8 cellular contexts compared by ENCODE assay signal in genomic region chr19:6632002-6632621, GRCh38. TPM values are rescaled to one million over a fixed set of nuclear protein-coding genes. Genes with fewer than 3 reads are reported as not detected.
DNase-seq lines count a peak whose midpoint lies in the region; ATAC-seq and TF ChIP-seq lines count a peak whose summit lies in the region.

No MANE protein-coding gene starts in this region.

- H3K36me3 ChIP-seq in MM.1S (replicated peaks; ENCODE audit: insufficient read depth, low read length) (no peaks in the 10 kb centered on the region), SK-N-MC (ENCODE audit: insufficient read depth, low read length) (no peaks in the 10 kb centered on the region), vagina (no peaks in the 10 kb centered on the region)

- H3K4me3 ChIP-seq in MM.1S (ENCODE audit: low read length) (no peak overlapping the region), SK-N-MC (no peak overlapping the region), vagina (no peak overlapping the region)

- H3K27ac Mint-ChIP-seq in activated naive CD4-positive, alpha-beta T cell treated with anti-CD3 and anti-CD28 coated beads for 36 hours: no peak overlapping the region
- H3K27ac Mint-ChIP-seq in glutamatergic neuron (ENCODE audit: unreplicated experiment) (no peak overlapping the region), progenitor cell of endocrine pancreas (no peak overlapping the region)

- H3K27me3 Mint-ChIP-seq in activated naive CD4-positive, alpha-beta T cell treated with anti-CD3 and anti-CD28 coated beads for 36 hours (ENCODE audit: low read depth): peaks cover 4% of the 10 kb centered on the region
- H3K27me3 Mint-ChIP-seq in glutamatergic neuron (ENCODE audit: unreplicated experiment) (peaks cover 2% of the 10 kb centered on the region), progenitor cell of endocrine pancreas (peaks cover 6% of the 10 kb centered on the region)

- no peaks in the 10 kb centered on the region for H3K79me2 ChIP-seq in MM.1S (ENCODE audit: low read length)

- H3K9me3 ChIP-seq in MM.1S (replicated peaks; ENCODE audit: insufficient read depth, low read length): no peaks in the 10 kb centered on the region; the same call in 1 of the 2 replicates
- H3K9me3 ChIP-seq in SK-N-MC (ENCODE audit: low read depth, low read length): peaks cover 3% of the 10 kb centered on the region; the same call in 1 of the 2 replicates
- no peaks in the 10 kb centered on the region for H3K9me3 ChIP-seq in vagina

- no peak overlapping the region for H2AFZ ChIP-seq in MM.1S (ENCODE audit: low read length)

- H3F3A ChIP-seq in MM.1S (ENCODE audit: insufficient read depth, low read length): 0 out of 2 replicates have a peak, but pooled peaks cover 5% of the 10 kb centered on the region

- ATAC-seq in HG02885 (IDR thresholded peaks at IDR 0.05; ENCODE audit: poor library complexity, unreplicated experiment): no peak

- H3K9me3 Mint-ChIP-seq in activated naive CD4-positive, alpha-beta T cell treated with anti-CD3 and anti-CD28 coated beads for 36 hours: peaks cover 2% of the 10 kb centered on the region
- H3K9me3 Mint-ChIP-seq in glutamatergic neuron (ENCODE audit: unreplicated experiment) (peaks cover 6% of the 10 kb centered on the region), progenitor cell of endocrine pancreas (ENCODE audit: low read depth) (peaks cover 10% of the 10 kb centered on the region)

- TF ChIP-seq CTCF in MM.1S (IDR thresholded peaks at IDR 0.05; ENCODE audit: low read length) (peak; percentile 87), glutamatergic neuron (IDR thresholded peaks at IDR 0.05; ENCODE audit: partially characterized antibody, unreplicated experiment) (peak; percentile 82), progenitor cell of endocrine pancreas (IDR thresholded peaks at IDR 0.05; ENCODE audit: unreplicated experiment) (peak; percentile 86), vagina (IDR thresholded peaks at IDR 0.05) (peak; percentile 75 to 85 (median 79))

- H4K20me1 ChIP-seq in MM.1S (ENCODE audit: insufficient read depth, low read length): no peaks in the 10 kb centered on the region

- no peak for TF ChIP-seq POLR2A in vagina (IDR thresholded peaks at IDR 0.05)

- peak overlapping the region; percentile 0; the same call in 1 of the 2 replicates for H3K27ac ChIP-seq in MM.1S (ENCODE audit: low read length)
- H3K27ac ChIP-seq in SK-N-MC: no peak overlapping the region
- H3K27ac ChIP-seq in vagina: no peak overlapping the region

- H3K27me3 ChIP-seq in MM.1S (replicated peaks; ENCODE audit: insufficient read depth, low read length): peaks cover 26% of the 10 kb centered on the region
- no peaks in the 10 kb centered on the region for H3K27me3 ChIP-seq in vagina

- no peaks in the 10 kb centered on the region for H3K9me2 ChIP-seq in MM.1S (replicated peaks; ENCODE audit: insufficient read depth, low read length)

- H3K4me1 Mint-ChIP-seq in activated naive CD4-positive, alpha-beta T cell treated with anti-CD3 and anti-CD28 coated beads for 36 hours (ENCODE audit: low read depth): peaks cover 24% of the 10 kb centered on the region
- H3K4me1 Mint-ChIP-seq in glutamatergic neuron (ENCODE audit: low read depth, unreplicated experiment) (no peaks in the 10 kb centered on the region), progenitor cell of endocrine pancreas (ENCODE audit: low read depth) (no peaks in the 10 kb centered on the region)

- no peaks in the 10 kb centered on the region for H3K36me3 Mint-ChIP-seq in activated naive CD4-positive, alpha-beta T cell treated with anti-CD3 and anti-CD28 coated beads for 36 hours (ENCODE audit: low read depth)
- H3K36me3 Mint-ChIP-seq in glutamatergic neuron (ENCODE audit: unreplicated experiment) (peaks cover 10% of the 10 kb centered on the region), progenitor cell of endocrine pancreas (ENCODE audit: insufficient read depth) (no peaks in the 10 kb centered on the region)

- no peak overlapping the region for H3K4me3 Mint-ChIP-seq in activated naive CD4-positive, alpha-beta T cell treated with anti-CD3 and anti-CD28 coated beads for 36 hours
- H3K4me3 Mint-ChIP-seq in glutamatergic neuron (ENCODE audit: unreplicated experiment) (no peak overlapping the region), progenitor cell of endocrine pancreas (ENCODE audit: low read depth) (no peak overlapping the region)

- H3K9ac ChIP-seq in MM.1S (ENCODE audit: low read length) (no peak overlapping the region), SK-N-MC (ENCODE audit: insufficient read length) (no peak overlapping the region)

- peaks cover 19% of the 10 kb centered on the region for H3K4me1 ChIP-seq in MM.1S (ENCODE audit: low read length)
- H3K4me1 ChIP-seq in vagina: no peaks in the 10 kb centered on the region

- CTCF ChIA-PET in activated naive CD4-positive, alpha-beta T cell treated with anti-CD3 and anti-CD28 coated beads for 36 hours (lab: Charles Lee): interaction anchor here (0.5 to 4.2 kb wide), 19 partner anchors 13 to 271 kb away, joined by 3 to 29 read pairs (median 4); partner anchors contain the start of genes CLPP, GPR108, KHSRP and VAV1

- H3K4me2 ChIP-seq in MM.1S (ENCODE audit: low read depth, low read length): peak overlapping the region; percentile 63; the same call in 1 of the 2 replicates

- intact Hi-C loops in activated naive CD4-positive, alpha-beta T cell treated with anti-CD3 and anti-CD28 coated beads for 36 hours (cut with micrococcal nuclease): loop anchor here (1.0 to 2.0 kb wide), 8 partner anchors 29 to 231 kb away; partner anchors contain the start of gene SH2D3A
- intact Hi-C loops in vagina (cut with DNase I): loop anchor here (5.0 kb wide), 2 partner anchors 220 to 235 kb away; no protein-coding TSS in a partner anchor

- DNase-seq in GDM1 (lab: John Stamatoyannopoulos, UW) (peak; percentile 58), MM.1S (peak; percentile 88), SK-N-MC (ENCODE audit: low read depth, low spot score) (peak; percentile 71), glutamatergic neuron (peak; percentile 55), progenitor cell of endocrine pancreas (ENCODE audit: low spot score, unreplicated experiment) (peak; percentile 62), vagina (ENCODE audit: extremely low spot score in 2 of 2) (no peak)
- DNase-seq in activated naive CD4-positive, alpha-beta T cell treated with anti-CD3 and anti-CD28 coated beads for 36 hours: peak; percentile 94

RNA-seq across cellular contexts. Expression of gene TNFSF14, which starts 37.8 kb away (rescaled TPM):
- total RNA-seq in activated naive CD4-positive, alpha-beta T cell treated with anti-CD3 and anti-CD28 coated beads for 36 hours: 10 to 100 TPM; 13.1 to 14.5 TPM
- total RNA-seq in glutamatergic neuron (ENCODE audit: unreplicated experiment): not detected
- not detected in 2 replicates for total RNA-seq in progenitor cell of endocrine pancreas
- 1.7 TPM for total RNA-seq in vagina

RNA-seq across cellular contexts. Expression of gene CD70, which starts 41.2 kb away (rescaled TPM):
- total RNA-seq in activated naive CD4-positive, alpha-beta T cell treated with anti-CD3 and anti-CD28 coated beads for 36 hours: 1 to 10 TPM; 3.1 to 3.7 TPM
- total RNA-seq in glutamatergic neuron (ENCODE audit: unreplicated experiment) (4.7 TPM), progenitor cell of endocrine pancreas (not detected in 2 replicates), vagina (not detected)

Comparison
In these comparisons a context has a peak if more than half of its experiments do, and no peak if none do; other contexts are left out.
1. DNase-seq: peak in GDM1 (single experiment), MM.1S (single experiment), SK-N-MC (single experiment), activated naive CD4-positive, alpha-beta T cell treated with anti-CD3 and anti-CD28 coated beads for 36 hours (single experiment), glutamatergic neuron (single experiment) and progenitor cell of endocrine pancreas (single experiment); none in vagina (0 of 2).
2. Peak in every context shown above with its lines, with median percentiles within 50 percentile points of each other: CTCF ChIP-seq.